1 cellular context compared by ENCODE assay signal in genomic region chr3:13972679-13973379, GRCh38.
TF ChIP-seq lines count a peak whose summit lies in the region.

No MANE protein-coding gene starts in this region.

TF ChIP-seq in K562, 482 proteins besides CTCF, POLR2A, EP300 and RAD21 (continued from another document):
- TF ChIP-seq KDM5B (IDR thresholded peaks at IDR 0.05; ENCODE audit: insufficient replicate concordance, low read depth, low read length) (no peak), UBTF (IDR thresholded peaks at IDR 0.05; ENCODE audit: borderline replicate concordance in 1 of 2, low read depth in 2 of 2, low read length in 2 of 2) (no peak), PTTG1 (tag; IDR thresholded peaks at IDR 0.05; ENCODE audit: low read depth) (no peak), TSHZ1 (CRISPR knock-in tag; IDR thresholded peaks at IDR 0.05) (no peak), TRIM24 (IDR thresholded peaks at IDR 0.05) (peak; percentile 60 to 84; a peak in 3 of 4 replicates), BRCA1 (IDR thresholded peaks at IDR 0.05) (no peak), BRCA1 (CRISPR knock-in tag; IDR thresholded peaks at IDR 0.05) (no peak), NR0B1 (IDR thresholded peaks at IDR 0.05; ENCODE audit: partially characterized antibody) (no peak), ZNF778 (CRISPR knock-in tag; IDR thresholded peaks at IDR 0.05) (no peak), RBM17 (IDR thresholded peaks at IDR 0.05; ENCODE audit: borderline replicate concordance, low read depth, low read length) (no peak), ZNF583 (CRISPR knock-in tag; IDR thresholded peaks at IDR 0.05) (no peak), TCF15 (CRISPR knock-in tag; IDR thresholded peaks at IDR 0.05) (no peak), ZNF764 (CRISPR knock-in tag; IDR thresholded peaks at IDR 0.05; ENCODE audit: low read depth) (no peak)
